Comparison of ENCODE assay signal across 1 cellular context in genomic region chr7:23013715-23014649, GRCh38.
TF ChIP-seq lines count a peak whose summit lies in the region.

Gene HYCC1 (minus strand): TSS chr7:23014130. CDS start chr7:22991111, 23,019 bp downstream.

TF ChIP-seq in IMR-90, 13 proteins besides CTCF, POLR2A, EP300 and RAD21 (continued from another document):
- TF ChIP-seq, protein P1, sequence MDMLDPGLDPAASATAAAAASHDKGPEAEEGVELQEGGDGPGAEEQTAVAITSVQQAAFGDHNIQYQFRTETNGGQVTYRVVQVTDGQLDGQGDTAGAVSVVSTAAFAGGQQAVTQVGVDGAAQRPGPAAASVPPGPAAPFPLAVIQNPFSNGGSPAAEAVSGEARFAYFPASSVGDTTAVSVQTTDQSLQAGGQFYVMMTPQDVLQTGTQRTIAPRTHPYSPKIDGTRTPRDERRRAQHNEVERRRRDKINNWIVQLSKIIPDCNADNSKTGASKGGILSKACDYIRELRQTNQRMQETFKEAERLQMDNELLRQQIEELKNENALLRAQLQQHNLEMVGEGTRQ (IDR thresholded peaks at IDR 0.05; ENCODE audit: low read depth, low read length): no peak
- TF ChIP-seq, protein P2, sequence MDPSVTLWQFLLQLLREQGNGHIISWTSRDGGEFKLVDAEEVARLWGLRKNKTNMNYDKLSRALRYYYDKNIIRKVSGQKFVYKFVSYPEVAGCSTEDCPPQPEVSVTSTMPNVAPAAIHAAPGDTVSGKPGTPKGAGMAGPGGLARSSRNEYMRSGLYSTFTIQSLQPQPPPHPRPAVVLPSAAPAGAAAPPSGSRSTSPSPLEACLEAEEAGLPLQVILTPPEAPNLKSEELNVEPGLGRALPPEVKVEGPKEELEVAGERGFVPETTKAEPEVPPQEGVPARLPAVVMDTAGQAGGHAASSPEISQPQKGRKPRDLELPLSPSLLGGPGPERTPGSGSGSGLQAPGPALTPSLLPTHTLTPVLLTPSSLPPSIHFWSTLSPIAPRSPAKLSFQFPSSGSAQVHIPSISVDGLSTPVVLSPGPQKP (IDR thresholded peaks at IDR 0.05; ENCODE audit: borderline replicate concordance, low read depth, low read length): no peak
